ENCODE assay signal across 8 cellular contexts in the genomic region with DNA sequence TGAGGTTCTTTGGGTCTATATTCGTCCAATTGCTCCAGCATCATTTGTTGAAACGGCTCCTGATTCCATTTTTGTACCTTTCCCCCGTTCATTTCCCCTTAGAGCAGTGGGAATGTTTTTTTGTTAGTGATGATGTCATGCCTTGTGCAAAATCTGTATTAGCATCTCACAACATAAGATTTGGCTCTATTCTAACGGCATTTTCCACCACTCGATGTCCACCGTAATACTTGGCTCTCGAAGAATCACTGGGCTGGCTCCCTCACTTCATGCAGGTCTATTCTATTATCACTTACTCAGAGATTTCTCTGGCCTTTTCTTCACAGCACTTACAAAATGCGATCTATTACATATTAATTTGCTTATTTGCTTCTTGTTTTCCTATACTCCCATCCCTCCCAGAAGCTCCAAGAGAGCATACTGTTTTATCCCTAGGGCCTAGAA. TPM values are rescaled to one million over a fixed set of nuclear protein-coding genes. Genes with fewer than 3 reads are reported as not detected.
DNase-seq lines count a peak whose midpoint lies in the region; ATAC-seq and TF ChIP-seq lines count a peak whose summit lies in the region.

No MANE protein-coding gene starts in this region.

- H3K9me3 ChIP-seq in right atrium auricular region (no peaks in the 10 kb centered on the region), thoracic aorta (no peaks in the 10 kb centered on the region)

- TF ChIP-seq CTCF in AG09309 (IDR thresholded peaks at IDR 0.05; ENCODE audit: control insufficient read depth, insufficient read depth, low read depth, low read length, missing control alignments) (no peak), right atrium auricular region (IDR thresholded peaks at IDR 0.05) (no peak), thoracic aorta (IDR thresholded peaks at IDR 0.05) (no peak)

- H3K27me3 ChIP-seq in right atrium auricular region (no peaks in the 10 kb centered on the region), thoracic aorta (replicated peaks; ENCODE audit: insufficient read depth) (no peaks in the 10 kb centered on the region)

- H3K27ac ChIP-seq in right atrium auricular region = peak overlapping the region; percentile 90 to 95
- H3K27ac ChIP-seq in thoracic aorta = peak overlapping the region; percentile 88 to 91

- DNase-seq in AG09309 (ENCODE audit: low read depth) = no peak
- DNase-seq in SHP77 treated with DMSO at 0.1 percent for 48 hours (lab: John Stamatoyannopoulos, UW) = peak; percentile 62
- DNase-seq in right atrium auricular region (ENCODE audit: low spot score) = no peak
- no peak for DNase-seq in thoracic aorta (ENCODE audit: low spot score)
- no peak for DNase-seq in activated CD4-positive, alpha-beta T cell treated with anti-CD3 and anti-CD28 coated beads, Interleukin-2, amount 50 U/mL, for 4 hours
- no peak for DNase-seq in GF-D8 (lab: John Stamatoyannopoulos, UW)

- H3K4me3 ChIP-seq in AG09309 (ENCODE audit: control insufficient read depth, low read depth, low read length) = peak overlapping the region; percentile 23
- peak overlapping the region; percentile 54 to 71 for H3K4me3 ChIP-seq in right atrium auricular region
- peak overlapping the region; percentile 77 for H3K4me3 ChIP-seq in thoracic aorta

- H3K4me1 ChIP-seq in right atrium auricular region (peaks cover 0 to 19% of the 10 kb centered on the region in 2 donors), thoracic aorta (ENCODE audit: control insufficient read depth in 1 of 2, low read depth in 2 of 2) (peaks cover 0 to 22% of the 10 kb centered on the region in 2 donors)

- no peaks in the 10 kb centered on the region for H3K36me3 ChIP-seq in right atrium auricular region
- no peaks in the 10 kb centered on the region for H3K36me3 ChIP-seq in thoracic aorta

- ATAC-seq in GM21717 (IDR thresholded peaks at IDR 0.05; ENCODE audit: unreplicated experiment) (peak; percentile 9), thoracic aorta (ENCODE audit: insufficient number of reproducible peaks, low FRiP score, low read depth) (peak; percentile 3), HG02571 (IDR thresholded peaks at IDR 0.05; ENCODE audit: unreplicated experiment) (no peak)

RNA-seq across cellular contexts. Expression of a gene that starts 0.6 kb away (rescaled TPM):
- 10 to 100 TPM; 12.4 to 22.9 TPM for total RNA-seq in right atrium auricular region
- total RNA-seq in thoracic aorta = 10 to 100 TPM; 21.7 to 35.6 TPM

RNA-seq across cellular contexts. Expression of a gene that starts 13.4 kb away (rescaled TPM):
- total RNA-seq in right atrium auricular region (100 to 1,000 TPM; 290 to 306 TPM), thoracic aorta (100 to 1,000 TPM; 331 to 338 TPM)

RNA-seq across cellular contexts. Expression of a gene that starts 32.1 kb away (rescaled TPM):
- 10 to 100 TPM; 56.4 to 56.5 TPM for total RNA-seq in right atrium auricular region
- 100 to 1,000 TPM; 105 to 162 TPM for total RNA-seq in thoracic aorta

Comparison
In these comparisons a context has a peak if more than half of its experiments do, and no peak if none do; other contexts are left out.
1. H3K4me3 ChIP-seq: peak in every context shown above with its lines; median percentile 77 in thoracic aorta; 62 in right atrium auricular region; 23 in AG09309.